ENCODE assay signal across 8 cellular contexts in genomic region chr7:105388373-105389089, GRCh38. TPM values are rescaled to one million over a fixed set of nuclear protein-coding genes. Genes with fewer than 3 reads are reported as not detected.
DNase-seq lines count a peak whose midpoint lies in the region; ATAC-seq and TF ChIP-seq lines count a peak whose summit lies in the region.

Gene SRPK2 (minus strand): TSS chr7:105388921.

- WGBS in esophagus squamous epithelium, 2 donors = no CpG with 5 or more reads among the region's 111 CpGs

- H3K4me1 ChIP-seq in OCI-LY3 (ENCODE audit: low read length) (peaks cover 10% of the 10 kb centered on the region; the same call in 1 of the 2 replicates), esophagus squamous epithelium (peaks cover 6 to 10% (median 8%) of the 10 kb centered on the region in 3 donors)

- H3K4me3 ChIP-seq in OCI-LY3 (ENCODE audit: low read length) (peak within 1 kb of the TSS; percentile 94), esophagus squamous epithelium (peak within 1 kb of the TSS; percentile 81 to 99 (median 96))

- peaks cover 20% of the 10 kb centered on the region for H4K20me1 ChIP-seq in OCI-LY3 (ENCODE audit: insufficient read depth, low read length)

- peaks cover 10% of the 10 kb centered on the region for H3K36me3 ChIP-seq in OCI-LY3 (replicated peaks; ENCODE audit: low read depth, low read length)
- H3K36me3 ChIP-seq in esophagus squamous epithelium = peaks cover 0 to 4% (median 0%) of the 10 kb centered on the region in 3 donors

- H3K27me3 ChIP-seq in OCI-LY3 (ENCODE audit: low read depth, low read length) (0 out of 2 replicates have a peak, but pooled peaks cover 3% of the 10 kb centered on the region), esophagus squamous epithelium (no peaks in the 10 kb centered on the region)

- peak within 1 kb of the TSS; percentile 97 for H2AFZ ChIP-seq in OCI-LY3 (ENCODE audit: low read depth, low read length)

- H3K79me2 ChIP-seq in OCI-LY3 (ENCODE audit: low read length) = peaks cover 30% of the 10 kb centered on the region

- intact Hi-C loops in esophagus squamous epithelium (cut with DNase I) = no loop called here

- POLR2A ChIA-PET in naive thymus-derived CD8-positive, alpha-beta T cell (lab: Charles Lee) = interaction anchor here (0.6 to 2.9 kb wide), 11 partner anchors 10 to 723 kb away, joined by 3 to 21 read pairs (median 4); partner anchors contain the start of gene KMT2E

- peak within 1 kb of the TSS; percentile 98 to 99 for H3K4me3 Mint-ChIP-seq in activated T-cell treated with anti-CD3 and anti-CD28 coated beads, Interleukin-2, amount 50 U/mL, for 72 hours
- peak within 1 kb of the TSS; percentile 93 to 100 (median 98) for H3K4me3 Mint-ChIP-seq in naive thymus-derived CD8-positive, alpha-beta T cell
- peak within 1 kb of the TSS; percentile 100 for H3K4me3 Mint-ChIP-seq in stimulated activated memory B cell treated with anti-CD40 and anti-IgM and Interleukin-4, amounts not matched to agents 10 μg/mL and 1 μg/mL and 100 μg/mL, for 72 hours

- H3K27me3 Mint-ChIP-seq in activated T-cell treated with anti-CD3 and anti-CD28 coated beads, Interleukin-2, amount 50 U/mL, for 72 hours (ENCODE audit: low read depth) = no peaks in the 10 kb centered on the region
- H3K27me3 Mint-ChIP-seq in naive thymus-derived CD8-positive, alpha-beta T cell = no peaks in the 10 kb centered on the region
- no peaks in the 10 kb centered on the region for H3K27me3 Mint-ChIP-seq in stimulated activated memory B cell treated with anti-CD40 and anti-IgM and Interleukin-4, amounts not matched to agents 10 μg/mL and 1 μg/mL and 100 μg/mL, for 72 hours

- H3K27ac Mint-ChIP-seq in activated T-cell treated with anti-CD3 and anti-CD28 coated beads, Interleukin-2, amount 50 U/mL, for 72 hours = peak within 1 kb of the TSS; percentile 93
- peak within 1 kb of the TSS; percentile 90 to 99 (median 96) for H3K27ac Mint-ChIP-seq in naive thymus-derived CD8-positive, alpha-beta T cell
- H3K27ac Mint-ChIP-seq in stimulated activated memory B cell treated with anti-CD40 and anti-IgM and Interleukin-4, amounts not matched to agents 10 μg/mL and 1 μg/mL and 100 μg/mL, for 72 hours = peak within 1 kb of the TSS; percentile 94

- ATAC-seq in GM19035 (IDR thresholded peaks at IDR 0.05; ENCODE audit: unreplicated experiment) (peak; percentile 83), HG03354 (IDR thresholded peaks at IDR 0.05; ENCODE audit: poor library complexity, severe bottlenecking, unreplicated experiment) (peak; percentile 71)
- ATAC-seq in activated T-cell treated with anti-CD3 and anti-CD28 coated beads, Interleukin-2, amount 50 U/mL, for 72 hours (replicated peaks in 1 of 2) = peak; percentile 84 to 88
- peak; percentile 77 to 78 for ATAC-seq in naive thymus-derived CD8-positive, alpha-beta T cell
- peak; percentile 87 for ATAC-seq in stimulated activated memory B cell treated with anti-CD40 and anti-IgM and Interleukin-4, amounts not matched to agents 10 μg/mL and 1 μg/mL and 100 μg/mL, for 72 hours

- peaks cover 5 to 12% of the 10 kb centered on the region in 2 donors for H3K36me3 Mint-ChIP-seq in activated T-cell treated with anti-CD3 and anti-CD28 coated beads, Interleukin-2, amount 50 U/mL, for 72 hours (ENCODE audit: insufficient read depth in 2 of 2)
- peaks cover 0 to 2% (median 2%) of the 10 kb centered on the region in 3 donors for H3K36me3 Mint-ChIP-seq in naive thymus-derived CD8-positive, alpha-beta T cell
- peaks cover 7% of the 10 kb centered on the region for H3K36me3 Mint-ChIP-seq in stimulated activated memory B cell treated with anti-CD40 and anti-IgM and Interleukin-4, amounts not matched to agents 10 μg/mL and 1 μg/mL and 100 μg/mL, for 72 hours

- peak within 1 kb of the TSS; percentile 86 for H3K9ac ChIP-seq in OCI-LY3 (ENCODE audit: low read length)

- peak in 2 of 4 donors; percentile 39 to 60 for TF ChIP-seq POLR2A in esophagus squamous epithelium (IDR thresholded peaks at IDR 0.05)

- H3K9me3 ChIP-seq in OCI-LY3 (ENCODE audit: insufficient read depth, low read length) (no peaks in the 10 kb centered on the region), esophagus squamous epithelium (no peaks in the 10 kb centered on the region)

- H3K4me1 Mint-ChIP-seq in activated T-cell treated with anti-CD3 and anti-CD28 coated beads, Interleukin-2, amount 50 U/mL, for 72 hours (ENCODE audit: low read depth) = peaks cover 38% of the 10 kb centered on the region
- H3K4me1 Mint-ChIP-seq in naive thymus-derived CD8-positive, alpha-beta T cell = peaks cover 19 to 39% (median 34%) of the 10 kb centered on the region in 4 donors
- H3K4me1 Mint-ChIP-seq in stimulated activated memory B cell treated with anti-CD40 and anti-IgM and Interleukin-4, amounts not matched to agents 10 μg/mL and 1 μg/mL and 100 μg/mL, for 72 hours = peaks cover 41% of the 10 kb centered on the region

- peak within 1 kb of the TSS; percentile 92 for H3K4me2 ChIP-seq in OCI-LY3 (ENCODE audit: low read length)

- no peaks in the 10 kb centered on the region for H3K9me3 Mint-ChIP-seq in activated T-cell treated with anti-CD3 and anti-CD28 coated beads, Interleukin-2, amount 50 U/mL, for 72 hours
- no peaks in the 10 kb centered on the region for H3K9me3 Mint-ChIP-seq in naive thymus-derived CD8-positive, alpha-beta T cell
- no peaks in the 10 kb centered on the region for H3K9me3 Mint-ChIP-seq in stimulated activated memory B cell treated with anti-CD40 and anti-IgM and Interleukin-4, amounts not matched to agents 10 μg/mL and 1 μg/mL and 100 μg/mL, for 72 hours

- TF ChIP-seq CTCF in C4-2B (conservative IDR thresholded peaks at IDR 0.05) = no peak
- TF ChIP-seq CTCF in OCI-LY3 (IDR thresholded peaks at IDR 0.05; ENCODE audit: low read depth, low read length) = no peak
- TF ChIP-seq CTCF in esophagus squamous epithelium (IDR thresholded peaks at IDR 0.05) = no peak

- peak; percentile 84 to 85 for DNase-seq in activated T-cell treated with anti-CD3 and anti-CD28 coated beads, Interleukin-2, amount 50 U/mL, for 72 hours
- no peak for DNase-seq in esophagus squamous epithelium (lab: John Stamatoyannopoulos, UW)
- peak; percentile 62 to 87 (median 72) for DNase-seq in naive thymus-derived CD8-positive, alpha-beta T cell

- H3K27ac ChIP-seq in C4-2B (peak within 1 kb of the TSS; percentile 81), OCI-LY3 (ENCODE audit: low read length) (peak within 1 kb of the TSS; percentile 49), esophagus squamous epithelium (peak within 1 kb of the TSS; percentile 81 to 85 (median 82))

RNA-seq across cellular contexts. Expression of gene SRPK2, which starts in this region (rescaled TPM):
- 10 to 100 TPM; 45.4 to 51.0 TPM for total RNA-seq in activated T-cell treated with anti-CD3 and anti-CD28 coated beads, Interleukin-2, amount 50 U/mL, for 72 hours
- 10 to 100 TPM; 21.5 to 35.1 (median 29.2) TPM for total RNA-seq in esophagus squamous epithelium
- total RNA-seq in naive thymus-derived CD8-positive, alpha-beta T cell = 10 to 100 TPM; 39.2 to 40.4 TPM
- 10 to 100 TPM; 39.5 to 47.1 (median 41.4) TPM for polyA plus RNA-seq in naive thymus-derived CD8-positive, alpha-beta T cell
